ENCODE assay signal across 1 cellular context in genomic region chr7:46134385-46134784, GRCh38.
TF ChIP-seq lines count a peak whose summit lies in the region.

No MANE protein-coding gene starts in this region.

TF ChIP-seq in IMR-90, 13 proteins besides CTCF, POLR2A, EP300 and RAD21:
- TF ChIP-seq NFE2L2 (IDR thresholded peaks at IDR 0.05; ENCODE audit: low read depth, low read length) (no peak), CHD1 (IDR thresholded peaks at IDR 0.05; ENCODE audit: low read depth, low read length) (no peak), SMC3 (IDR thresholded peaks at IDR 0.05; ENCODE audit: low read depth, low read length) (no peak), CEBPB (IDR thresholded peaks at IDR 0.05; ENCODE audit: low read depth, low read length) (no peak), FOS (IDR thresholded peaks at IDR 0.05; ENCODE audit: low read depth, low read length) (no peak), MAZ (IDR thresholded peaks at IDR 0.05; ENCODE audit: borderline replicate concordance, low read depth, low read length) (no peak), RCOR1 (IDR thresholded peaks at IDR 0.05; ENCODE audit: insufficient replicate concordance, low read length) (no peak), RFX5 (IDR thresholded peaks at IDR 0.05; ENCODE audit: low read depth, low read length) (no peak), USF2 (IDR thresholded peaks at IDR 0.05; ENCODE audit: low read depth, low read length) (no peak), MAFK (IDR thresholded peaks at IDR 0.05; ENCODE audit: low read depth, low read length) (no peak), ELK1 (IDR thresholded peaks at IDR 0.05; ENCODE audit: borderline replicate concordance, low read depth, low read length) (no peak)
TF ChIP-seq in IMR-90: peak in this region for 0.
